ENCODE assay signal across 19 cellular contexts in the genomic region with DNA sequence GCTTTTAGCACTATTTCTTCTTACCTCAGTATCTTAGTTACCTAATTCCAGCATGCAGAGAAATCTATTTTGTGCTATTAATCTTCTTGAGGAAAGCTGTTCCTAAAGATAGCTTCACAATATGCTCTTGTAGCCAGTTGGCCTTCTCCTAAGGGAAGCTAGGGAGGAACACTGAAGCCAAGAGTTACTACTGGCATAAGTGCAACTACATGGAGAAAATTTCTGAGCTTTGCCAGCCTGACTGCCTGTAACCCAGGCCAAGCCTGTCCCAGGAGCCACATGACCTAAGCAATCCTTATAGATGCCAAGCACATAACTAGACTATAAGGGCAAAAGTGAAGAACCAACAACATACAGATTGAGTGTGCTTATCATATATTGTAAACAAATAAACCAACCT.
A peak's percentile ranks its signal among the peaks of the same experiment; 100 is the strongest.
DNase-seq lines count a peak whose midpoint lies in the region; ATAC-seq and TF ChIP-seq lines count a peak whose summit lies in the region.
"Had no signal": no experiment of that assay in that cellular context is flagged by ENCODE, and none has a peak within 500 bp of the region (broad histone marks: within the 10 kb centered on the region; RNA-seq: fewer than 3 reads in every experiment).

No MANE protein-coding gene starts in this region.

- intact Hi-C loops in sciatic nerve (cut with DNase I): no loop called here
- intact Hi-C loops in activated CD4-positive, alpha-beta memory T cell treated with anti-CD3 and anti-CD28 coated beads for 36 hours (cut with micrococcal nuclease): no loop called here

- no peaks in the 10 kb centered on the region for H3K36me3 ChIP-seq in WERI-Rb-1
- H3K36me3 ChIP-seq: BLaER1 had no signal

- H3K4me3 Mint-ChIP-seq in brain: no peak overlapping the region
- H3K4me3 Mint-ChIP-seq in activated CD4-positive, alpha-beta memory T cell treated with anti-CD3 and anti-CD28 coated beads for 36 hours: no peak overlapping the region
- H3K4me3 Mint-ChIP-seq: CD14-positive monocyte; CD4-positive, alpha-beta memory T cell; H9 had no signal

- H3K36me3 Mint-ChIP-seq in brain: no peaks in the 10 kb centered on the region
- no peaks in the 10 kb centered on the region for H3K36me3 Mint-ChIP-seq in activated CD4-positive, alpha-beta memory T cell treated with anti-CD3 and anti-CD28 coated beads for 36 hours
- H3K36me3 Mint-ChIP-seq: CD14-positive monocyte; CD4-positive, alpha-beta memory T cell had no signal

- H3K9me3 ChIP-seq in WERI-Rb-1 (ENCODE audit: severe bottlenecking): no peaks in the 10 kb centered on the region
- H3K9me3 ChIP-seq: A549, BLaER1 had no signal

- DNase-seq in G401 (ENCODE audit: low spot score) (peak; percentile 8), medulla oblongata (ENCODE audit: extremely low spot score) (peak; percentile 57), sciatic nerve (ENCODE audit: low spot score) (no peak), NCI-H1694 (lab: John Stamatoyannopoulos, UW) (no peak), WERI-Rb-1 (no peak), LoVo (ENCODE audit: low spot score) (no peak)
- DNase-seq in activated CD4-positive, alpha-beta memory T cell treated with anti-CD3 and anti-CD28 coated beads for 36 hours: no peak
- DNase-seq: AML-193; CD4-positive, alpha-beta memory T cell; DMS153; DMS79 treated with DMSO at 0.1 percent for 48 hours; H9 had no signal

- peaks cover 0 to 10% (median under 1%) of the 10 kb centered on the region in 5 experiments for H3K9me3 Mint-ChIP-seq in brain
- H3K9me3 Mint-ChIP-seq in activated CD4-positive, alpha-beta memory T cell treated with anti-CD3 and anti-CD28 coated beads for 36 hours: peaks cover 11% of the 10 kb centered on the region

- POLR2A ChIA-PET in activated CD4-positive, alpha-beta memory T cell treated with anti-CD3 and anti-CD28 coated beads for 36 hours (lab: Charles Lee): no interaction called here

- H3K4me3 ChIP-seq in WERI-Rb-1 (ENCODE audit: low read depth, low read length): no peak overlapping the region
- H3K4me3 ChIP-seq: A549, BLaER1, GM12878 had no signal

- peak; percentile 34 for ATAC-seq in sciatic nerve
- ATAC-seq: A549, GM12878 had no signal

- CTCF ChIA-PET in activated CD4-positive, alpha-beta memory T cell treated with anti-CD3 and anti-CD28 coated beads for 36 hours (lab: Charles Lee): no interaction called here

- peaks cover 8% of the 10 kb centered on the region for H3K4me1 Mint-ChIP-seq in brain
- no peaks in the 10 kb centered on the region for H3K4me1 Mint-ChIP-seq in activated CD4-positive, alpha-beta memory T cell treated with anti-CD3 and anti-CD28 coated beads for 36 hours (ENCODE audit: low read depth)
- H3K4me1 Mint-ChIP-seq: CD14-positive monocyte; CD4-positive, alpha-beta memory T cell; H9 had no signal

- H3K27me3 Mint-ChIP-seq in brain: peaks cover 3% of the 10 kb centered on the region
- H3K27me3 Mint-ChIP-seq in activated CD4-positive, alpha-beta memory T cell treated with anti-CD3 and anti-CD28 coated beads for 36 hours: no peaks in the 10 kb centered on the region
- H3K27me3 Mint-ChIP-seq: CD4-positive, alpha-beta memory T cell had no signal

- peak overlapping the region in 3 of 5 experiments; percentile 48 to 68 (median 49) for H3K27ac Mint-ChIP-seq in brain
- H3K27ac Mint-ChIP-seq in activated CD4-positive, alpha-beta memory T cell treated with anti-CD3 and anti-CD28 coated beads for 36 hours: no peak overlapping the region
- H3K27ac Mint-ChIP-seq: CD14-positive monocyte; CD4-positive, alpha-beta memory T cell; H9 had no signal

- in situ Hi-C loops in G401 (cut with HindIII; ENCODE audit: low sequenced_read_pairs): no loop called here

- TF ChIP-seq CTCF in brain (conservative IDR thresholded peaks at IDR 0.05) (no peak), WERI-Rb-1 (IDR thresholded peaks at IDR 0.05; ENCODE audit: low read depth, low read length) (no peak)

- H3K27ac ChIP-seq in WERI-Rb-1: no peak overlapping the region
- H3K27ac ChIP-seq: 22Rv1, A549, BLaER1, HL-60 had no signal

- no peaks in the 10 kb centered on the region for H3K27me3 ChIP-seq in WERI-Rb-1 (ENCODE audit: insufficient read depth, low read depth, severe bottlenecking)
- H3K27me3 ChIP-seq: BLaER1 had no signal

Comparison
In these comparisons a context has a peak if more than half of its experiments do, and no peak if none do; other contexts are left out.
1. DNase-seq: peak in G401 (single experiment) and medulla oblongata (single experiment); none in sciatic nerve (single experiment), activated CD4-positive, alpha-beta memory T cell treated with anti-CD3 and anti-CD28 coated beads for 36 hours (single experiment), NCI-H1694 (single experiment), WERI-Rb-1 (single experiment) and LoVo (single experiment).